Comparison of ENCODE assay signal across 8 cellular contexts in the genomic region with DNA sequence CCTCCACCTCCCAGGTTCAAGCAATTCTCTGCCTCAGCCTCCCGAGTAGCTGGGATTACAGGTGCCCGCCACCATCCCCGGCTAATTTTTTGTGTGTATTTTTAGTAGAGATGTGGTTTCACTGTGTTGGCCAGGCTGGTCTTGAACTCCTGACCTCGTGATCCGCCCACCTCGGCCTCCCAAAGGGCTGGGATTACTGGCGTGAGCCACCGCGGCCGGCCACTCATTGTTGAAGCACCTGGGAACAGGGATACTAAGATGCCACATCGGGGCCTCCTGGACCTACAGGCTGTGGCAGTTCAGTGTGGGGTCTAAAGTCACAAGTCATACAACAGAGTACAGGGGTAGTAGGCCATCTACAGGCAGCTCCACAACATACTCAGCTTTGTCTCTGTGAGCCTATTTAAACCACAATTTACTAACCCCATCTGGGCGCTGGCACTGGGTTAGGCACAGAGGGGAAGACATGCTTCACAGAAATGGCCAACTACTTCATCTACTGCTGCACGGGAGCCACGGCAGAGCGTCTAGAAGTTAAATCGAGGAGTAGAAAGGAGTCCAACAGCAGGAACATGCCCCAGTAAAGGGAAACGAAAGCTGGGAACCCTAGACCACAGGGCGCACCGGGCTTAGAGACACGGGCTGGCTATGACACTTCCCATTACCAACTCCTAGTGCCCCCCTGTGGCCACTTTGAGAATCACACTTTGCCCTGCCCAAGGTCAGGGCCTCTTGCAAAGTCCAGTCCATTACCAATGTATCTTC. TPM values are rescaled to one million over a fixed set of nuclear protein-coding genes. Genes with fewer than 3 reads are reported as not detected.
DNase-seq lines count a peak whose midpoint lies in the region; ATAC-seq and TF ChIP-seq lines count a peak whose summit lies in the region.

No MANE protein-coding gene starts in this region.

- no peak overlapping the region for H3K14ac ChIP-seq in neuronal stem cell (ENCODE audit: low read length)

- no peaks in the 10 kb centered on the region for H3K9me3 ChIP-seq in neuronal stem cell (replicated peaks in 1 of 2; ENCODE audit: control insufficient read depth in 2 of 2, insufficient read depth in 1 of 2, low read depth in 1 of 2, low read length in 2 of 2)
- no peaks in the 10 kb centered on the region for H3K9me3 ChIP-seq in stomach smooth muscle (ENCODE audit: control insufficient read depth in 2 of 2, low read length in 2 of 2)

- H3K4me2 ChIP-seq in neuronal stem cell (ENCODE audit: insufficient read depth, low read length, poor library complexity, severe bottlenecking) = no peak overlapping the region

- H3K79me1 ChIP-seq in neuronal stem cell (ENCODE audit: low read depth, low read length) = peaks cover 16% of the 10 kb centered on the region

- H3K4me1 ChIP-seq in neuronal stem cell (ENCODE audit: control insufficient read depth in 2 of 2, insufficient read depth in 1 of 2, low read depth in 1 of 2, low read length in 2 of 2) (peaks cover 29 to 39% of the 10 kb centered on the region in 2 donors), stomach smooth muscle (ENCODE audit: control insufficient read depth, insufficient read depth, low read length) (peaks cover 49% of the 10 kb centered on the region)

- H3K27me3 ChIP-seq in neuronal stem cell (ENCODE audit: control insufficient read depth in 3 of 3, insufficient read depth in 3 of 3, low read depth in 1 of 3, low read length in 3 of 3) (no peaks in the 10 kb centered on the region), stomach smooth muscle (ENCODE audit: control insufficient read depth in 1 of 2, insufficient read depth in 2 of 2, low read length in 2 of 2) (no peaks in the 10 kb centered on the region)

- no peak overlapping the region for H3K27ac ChIP-seq in neuronal stem cell (replicated peaks; ENCODE audit: low read length)
- H3K27ac ChIP-seq in stomach smooth muscle (ENCODE audit: low read length) = peak overlapping the region; percentile 81

- no peak overlapping the region for H3K18ac ChIP-seq in neuronal stem cell (ENCODE audit: low read length)

- H4K91ac ChIP-seq in neuronal stem cell (ENCODE audit: low read depth, low read length, poor library complexity) = no peak overlapping the region

- no peak overlapping the region for H2BK120ac ChIP-seq in neuronal stem cell (ENCODE audit: low read depth, low read length)

- H4K8ac ChIP-seq in neuronal stem cell (ENCODE audit: low read depth, low read length) = no peak overlapping the region

- no peak overlapping the region for H2BK12ac ChIP-seq in neuronal stem cell (ENCODE audit: low read length)

- H3K9ac ChIP-seq in neuronal stem cell (ENCODE audit: low read depth, low read length, poor library complexity) (no peak overlapping the region), stomach smooth muscle (ENCODE audit: low read length in 2 of 2) (peak overlapping the region in 1 of 2 donors; percentile 58)

- TF ChIP-seq CTCF in fibroblast of villous mesenchyme (IDR thresholded peaks at IDR 0.05; ENCODE audit: insufficient read depth, low read depth, low read length) = peak; percentile 88

- DNase-seq in DMS53 treated with DMSO at 0.1 percent for 48 hours (lab: John Stamatoyannopoulos, UW; ENCODE audit: unreplicated experiment) (peak; percentile 95), KG1 (lab: John Stamatoyannopoulos, UW) (peak; percentile 9), SHP77 treated with DMSO at 0.1 percent for 48 hours (lab: John Stamatoyannopoulos, UW) (peak; percentile 74), fibroblast of villous mesenchyme (ENCODE audit: low read depth) (peak; percentile 93), neuronal stem cell (ENCODE audit: low spot score) (peak; percentile 82)
- peak; percentile 96 for DNase-seq in activated effector memory CD4-positive, alpha-beta T cell treated with anti-CD3 and anti-CD28 coated beads, Interleukin-2, amount 50 U/mL, for 16 hours

- H2AK5ac ChIP-seq in neuronal stem cell (ENCODE audit: low read depth, low read length) = no peak overlapping the region

- H3K23ac ChIP-seq in neuronal stem cell (ENCODE audit: low read depth, low read length, poor library complexity) = no peak overlapping the region

- WGBS in neuronal stem cell (ENCODE audit: extremely low coverage in 2 of 2, insufficient read length in 2 of 2, insufficient replicate concordance in 1 of 2), 2 donors = no CpG with 5 or more reads among the region's 20 CpGs

- no peak overlapping the region for H2AFZ ChIP-seq in neuronal stem cell (ENCODE audit: low read length)

- ATAC-seq in HG03175 (IDR thresholded peaks at IDR 0.05; ENCODE audit: unreplicated experiment) = no peak

- no peak overlapping the region for H2BK15ac ChIP-seq in neuronal stem cell (ENCODE audit: low read length)

- no peak overlapping the region for H3K4ac ChIP-seq in neuronal stem cell (ENCODE audit: low read length)

- H2BK5ac ChIP-seq in neuronal stem cell (ENCODE audit: low read length) = no peak overlapping the region

- no peak overlapping the region for H3K4me3 ChIP-seq in fibroblast of villous mesenchyme (ENCODE audit: low read depth, low read length)
- no peak overlapping the region for H3K4me3 ChIP-seq in neuronal stem cell (ENCODE audit: low read length in 2 of 2)
- peak overlapping the region in 1 of 2 donors; percentile 55 for H3K4me3 ChIP-seq in stomach smooth muscle (ENCODE audit: low read length in 2 of 2)

- H3K36me3 ChIP-seq in neuronal stem cell (replicated peaks in 1 of 2; ENCODE audit: control insufficient read depth in 2 of 2, insufficient read depth in 2 of 2, low read length in 2 of 2) = peaks cover 22 to 40% of the 10 kb centered on the region in 2 donors
- peaks cover 13 to 20% of the 10 kb centered on the region in 2 donors for H3K36me3 ChIP-seq in stomach smooth muscle (ENCODE audit: control insufficient read depth in 2 of 2, insufficient read depth in 2 of 2, low read length in 2 of 2)

RNA-seq across cellular contexts. Expression of gene VAMP2, which starts 4.3 kb away (rescaled TPM):
- 5.6 and 6.1 TPM in 2 replicates for total RNA-seq in fibroblast of villous mesenchyme
- polyA plus RNA-seq in neuronal stem cell (2013, experiment 1 of 2) = 47.3 TPM
- 45.3 TPM for polyA plus RNA-seq in neuronal stem cell (2013, experiment 2 of 2)

RNA-seq across cellular contexts. Expression of gene PER1, which starts 6.2 kb away (rescaled TPM):
- 5.5 and 12.5 TPM in 2 replicates for total RNA-seq in fibroblast of villous mesenchyme
- 17.0 TPM for polyA plus RNA-seq in neuronal stem cell (2013, experiment 1 of 2)
- 18.7 TPM for polyA plus RNA-seq in neuronal stem cell (2013, experiment 2 of 2)

RNA-seq across cellular contexts. Expression of gene TMEM107, which starts 17.7 kb away (rescaled TPM):
- 15.5 and 23.7 TPM in 2 replicates for total RNA-seq in fibroblast of villous mesenchyme
- 14.8 TPM for polyA plus RNA-seq in neuronal stem cell (2013, experiment 1 of 2)
- polyA plus RNA-seq in neuronal stem cell (2013, experiment 2 of 2) = 15.2 TPM

RNA-seq across cellular contexts. Expression of gene BORCS6, which starts 31.5 kb away (rescaled TPM):
- 6.0 and 8.4 TPM in 2 replicates for total RNA-seq in fibroblast of villous mesenchyme
- polyA plus RNA-seq in neuronal stem cell (2013, experiment 1 of 2) = 1.8 TPM
- polyA plus RNA-seq in neuronal stem cell (2013, experiment 2 of 2) = 1.7 TPM

RNA-seq across cellular contexts. Expression of gene HES7, which starts 34.5 kb away (rescaled TPM):
- not detected in 2 replicates for total RNA-seq in fibroblast of villous mesenchyme
- polyA plus RNA-seq in neuronal stem cell (2013, experiment 1 of 2) = 5.8 TPM
- 4.2 TPM for polyA plus RNA-seq in neuronal stem cell (2013, experiment 2 of 2)

Comparison
In these comparisons a context has a peak if more than half of its experiments do, and no peak if none do; other contexts are left out.
1. DNase-seq: peak in every context shown above with its lines; median percentile 96 in activated effector memory CD4-positive, alpha-beta T cell treated with anti-CD3 and anti-CD28 coated beads, Interleukin-2, amount 50 U/mL, for 16 hours; 95 in DMS53 treated with DMSO at 0.1 percent for 48 hours; 93 in fibroblast of villous mesenchyme; 82 in neuronal stem cell; 74 in SHP77 treated with DMSO at 0.1 percent for 48 hours; 9 in KG1.